Comparison of ENCODE assay signal across 13 cellular contexts in genomic region chr5:154118832-154119442, GRCh38.
DNase-seq lines count a peak whose midpoint lies in the region; ATAC-seq and TF ChIP-seq lines count a peak whose summit lies in the region.
"Had no signal": no experiment of that assay in that cellular context is flagged by ENCODE, and none has a peak within 500 bp of the region (broad histone marks: within the 10 kb centered on the region; RNA-seq: fewer than 3 reads in every experiment).

No MANE protein-coding gene starts in this region.

- ATAC-seq in GM23338 (peak; percentile 62), HG03457 (IDR thresholded peaks at IDR 0.05; ENCODE audit: unreplicated experiment) (no peak), GM18498 (IDR thresholded peaks at IDR 0.05; ENCODE audit: unreplicated experiment) (no peak), GM21423 (IDR thresholded peaks at IDR 0.05; ENCODE audit: unreplicated experiment) (no peak)

- H4K20me1 ChIP-seq in GM23338 (replicated peaks; ENCODE audit: insufficient read depth): no peaks in the 10 kb centered on the region

- H3K27ac ChIP-seq in GM23338 (ENCODE audit: low read depth): no peak overlapping the region

- no peaks in the 10 kb centered on the region for H3K4me1 ChIP-seq in GM23338 (ENCODE audit: insufficient read depth)

- peaks cover 5% of the 10 kb centered on the region for H3K27me3 Mint-ChIP-seq in GM23338 (ENCODE audit: insufficient read depth, low read depth, poor library complexity)

- peak; percentile 96 for DNase-seq in DMS53 treated with DMSO at 0.1 percent for 48 hours (lab: John Stamatoyannopoulos, UW; ENCODE audit: unreplicated experiment)
- DNase-seq in GM23338 (ENCODE audit: low spot score): no peak
- DNase-seq in NCI-H526 treated with DMSO at 0.1 percent for 48 hours (lab: John Stamatoyannopoulos, UW): peak; percentile 82
- peak; percentile 13 for DNase-seq in iris pigment epithelial cell (ENCODE audit: low read depth)
- no peak for DNase-seq in stimulated activated CD4-positive, alpha-beta T cell treated with anti-CD3 and anti-CD28 coated beads, Interleukin-4, amount 100 ng/mL, for 1 hour
- DNase-seq: activated CD4-positive, alpha-beta T cell treated with anti-CD3 and anti-CD28 coated beads, Interleukin-2, amount 50 U/mL, for 1 hour; activated naive CD8-positive, alpha-beta T cell treated with anti-CD3 and anti-CD28 coated beads, Interleukin-2, amount 10 ng/mL, durations not matched to agents 7 days and 5 days; MM.1S; occipital lobe; SHP77 had no signal

- no peak overlapping the region for H3K4me3 Mint-ChIP-seq in GM23338
- H3K4me3 Mint-ChIP-seq: activated naive CD8-positive, alpha-beta T cell treated with anti-CD3 and anti-CD28 coated beads, Interleukin-2, amount 10 ng/mL, durations not matched to agents 7 days and 5 days had no signal

- no peak overlapping the region for H3K4me2 ChIP-seq in GM23338

- no peaks in the 10 kb centered on the region for H3F3A ChIP-seq in GM23338 (replicated peaks; ENCODE audit: low read depth)

- no peaks in the 10 kb centered on the region for H3K36me3 ChIP-seq in GM23338 (ENCODE audit: insufficient read depth)

- no peaks in the 10 kb centered on the region for H3K36me3 Mint-ChIP-seq in GM23338 (ENCODE audit: low read depth)
- H3K36me3 Mint-ChIP-seq: activated naive CD8-positive, alpha-beta T cell treated with anti-CD3 and anti-CD28 coated beads, Interleukin-2, amount 10 ng/mL, durations not matched to agents 7 days and 5 days had no signal

- peaks cover 3% of the 10 kb centered on the region; the same call in 2 of the 3 replicates for H3K9me3 Mint-ChIP-seq in GM23338

- no peak overlapping the region; the same call in 1 of the 2 replicates for H2AFZ ChIP-seq in GM23338

- H3K27ac Mint-ChIP-seq in GM23338: no peak overlapping the region
- H3K27ac Mint-ChIP-seq: activated naive CD8-positive, alpha-beta T cell treated with anti-CD3 and anti-CD28 coated beads, Interleukin-2, amount 10 ng/mL, durations not matched to agents 7 days and 5 days had no signal

- H3K9me2 ChIP-seq in GM23338 (ENCODE audit: insufficient read depth): no peaks in the 10 kb centered on the region; the same call in 1 of the 2 replicates

- H3K4me3 ChIP-seq in GM23338: no peak overlapping the region

- TF ChIP-seq CTCF in GM23338 (conservative IDR thresholded peaks at IDR 0.05; ENCODE audit: low read depth in 2 of 2): peak; percentile 20 to 25; a peak in 2 of 4 replicates

- H3K27me3 ChIP-seq in GM23338 (ENCODE audit: insufficient read depth): no peaks in the 10 kb centered on the region

- H3K79me2 ChIP-seq in GM23338 (replicated peaks; ENCODE audit: insufficient read depth): no peaks in the 10 kb centered on the region

- H3K4me1 Mint-ChIP-seq in GM23338: peaks cover 13% of the 10 kb centered on the region

TF ChIP-seq in GM23338, 12 proteins besides CTCF, POLR2A, EP300 and RAD21 (continues in another document):
- no peak for TF ChIP-seq ETS1 (IDR thresholded peaks at IDR 0.05)
- TF ChIP-seq EZH2phosphoT487 (IDR thresholded peaks at IDR 0.05; ENCODE audit: unreplicated experiment): no peak
- no peak for TF ChIP-seq REST (IDR thresholded peaks at IDR 0.05; ENCODE audit: unreplicated experiment)
- no peak for TF ChIP-seq EZH2 (IDR thresholded peaks at IDR 0.05; ENCODE audit: low read depth, unreplicated experiment)
- TF ChIP-seq CREB1 (CRISPR knock-in tag; IDR thresholded peaks at IDR 0.05; ENCODE audit: low read depth): no peak
- no peak for TF ChIP-seq NANOG (IDR thresholded peaks at IDR 0.05; ENCODE audit: borderline replicate concordance)
- no peak for TF ChIP-seq ZNF114 (CRISPR knock-in tag; IDR thresholded peaks at IDR 0.05)
- TF ChIP-seq ZNF462 (CRISPR knock-in tag; IDR thresholded peaks at IDR 0.05): no peak

Comparison
In these comparisons a context has a peak if more than half of its experiments do, and no peak if none do; other contexts are left out.
1. DNase-seq: peak in DMS53 treated with DMSO at 0.1 percent for 48 hours (single experiment), NCI-H526 treated with DMSO at 0.1 percent for 48 hours (single experiment) and iris pigment epithelial cell (single experiment); none in GM23338 (single experiment) and stimulated activated CD4-positive, alpha-beta T cell treated with anti-CD3 and anti-CD28 coated beads, Interleukin-4, amount 100 ng/mL, for 1 hour (single experiment).